9 cellular contexts compared by ENCODE assay signal in genomic region chr19:38319421-38320258, GRCh38. TPM values are rescaled to one million over a fixed set of nuclear protein-coding genes. Genes with fewer than 3 reads are reported as not detected.
A peak's percentile ranks its signal among the peaks of the same experiment; 100 is the strongest.
DNase-seq lines count a peak whose midpoint lies in the region; ATAC-seq and TF ChIP-seq lines count a peak whose summit lies in the region.
"Had no signal": no experiment of that assay in that cellular context is flagged by ENCODE, and none has a peak within 500 bp of the region (broad histone marks: within the 10 kb centered on the region; RNA-seq: fewer than 3 reads in every experiment).

KCNK6 (plus strand) TSS chr19:38319845; CDS start chr19:38319951, 106 bp downstream.

- TF ChIP-seq CTCF in Caco-2 (IDR thresholded peaks at IDR 0.05; ENCODE audit: insufficient read depth in 1 of 2, low read depth in 1 of 2, low read length in 1 of 2, severe bottlenecking in 1 of 2, unreplicated experiment in 1 of 2) (no peak), foreskin fibroblast (IDR thresholded peaks at IDR 0.05; ENCODE audit: low read depth, low read length) (no peak), neural progenitor cell (IDR thresholded peaks at IDR 0.05) (no peak), thyroid gland (IDR thresholded peaks at IDR 0.05) (peak in 1 of 6 experiments; percentile 11)

- H3K4me3 Mint-ChIP-seq in Caco-2 (ENCODE audit: unreplicated experiment), result peak within 1 kb of the TSS; percentile 74
- H3K4me3 Mint-ChIP-seq in neural progenitor cell, result peak within 1 kb of the TSS; percentile 81

- no peak within 1 kb of the TSS for H3K9ac ChIP-seq in neural progenitor cell
- H3K9ac ChIP-seq: KMS-11 had no signal

- H3K4me2 ChIP-seq in neural progenitor cell, result peak within 1 kb of the TSS; percentile 91
- H3K4me2 ChIP-seq: KMS-11 had no signal

- H3K27ac ChIP-seq in neural progenitor cell (no peak within 1 kb of the TSS), thyroid gland (peak within 1 kb of the TSS in 1 of 3 donors; percentile 30)
- H3K27ac ChIP-seq: KMS-11 had no signal

- H3K9me3 ChIP-seq in Caco-2 (no peaks in the 10 kb centered on the region), neural progenitor cell (ENCODE audit: low read depth) (no peaks in the 10 kb centered on the region), thyroid gland (no peaks in the 10 kb centered on the region)

- H3K9me3 Mint-ChIP-seq in Caco-2 (ENCODE audit: unreplicated experiment) (no peaks in the 10 kb centered on the region), neural progenitor cell (no peaks in the 10 kb centered on the region)

- ATAC-seq in GM21515 (IDR thresholded peaks at IDR 0.05; ENCODE audit: unreplicated experiment), result no peak

- H3K27me3 ChIP-seq in Caco-2 (replicated peaks; ENCODE audit: control insufficient read depth, insufficient read depth, low read length) (no peaks in the 10 kb centered on the region), neural progenitor cell (peaks cover 57% of the 10 kb centered on the region), thyroid gland (no peaks in the 10 kb centered on the region)

- 2 to 11% methylated on average over 25 to 30 of the region's 76 CpGs for WGBS in thyroid gland, 2 donors

- DNase-seq in Caco-2 (peak in 1 of 2 experiments; percentile 45), NCI-H2227 (lab: John Stamatoyannopoulos, UW; ENCODE audit: unreplicated experiment) (peak; percentile 92), activated T-helper 1 cell treated with Interleukin-2 at 50 U/mL for 16 hours (ENCODE audit: low read depth) (peak; percentile 13), foreskin fibroblast (peak in 1 of 2 donors; percentile 51), neural progenitor cell (ENCODE audit: low spot score) (peak; percentile 78), thyroid gland (peak; percentile 16 to 25), T1000 (lab: John Stamatoyannopoulos, UW) (no peak)

- BruUV-seq in Caco-2 (replicated peaks; lab: Mats Ljungman, UMichigan), result TSS peak; percentile 16

- CTCF ChIA-PET in Caco-2 (lab: Charles Lee), result interaction anchor here (0.6 to 1.4 kb wide), 4 partner anchors 16 to 76 kb away, joined by 3 to 4 read pairs (median 3); partner anchors contain the start of gene PSMD8

- H3K4me1 Mint-ChIP-seq in Caco-2 (ENCODE audit: low read depth, unreplicated experiment) (peaks cover 11% of the 10 kb centered on the region), neural progenitor cell (peaks cover 7% of the 10 kb centered on the region)

- peak in 1 of 2 donors; percentile 35 for TF ChIP-seq POLR2A in thyroid gland (IDR thresholded peaks at IDR 0.05)

- intact Hi-C loops in Caco-2 (cut with micrococcal nuclease; ENCODE audit: unreplicated experiment), result no loop called here
- intact Hi-C loops in thyroid gland (cut with DNase I), result loop anchor here (5.0 to 10.0 kb wide), 2 partner anchors 57 to 425 kb away; partner anchors contain the start of gene SPINT2

- H3K4me1 ChIP-seq in Caco-2, result peaks cover 4% of the 10 kb centered on the region; the same call in 1 of the 2 replicates
- H3K4me1 ChIP-seq in neural progenitor cell, result peaks cover 17% of the 10 kb centered on the region
- H3K4me1 ChIP-seq in thyroid gland, result peaks cover 0 to 21% of the 10 kb centered on the region in 2 donors

- POLR2A ChIA-PET in Caco-2 (lab: Charles Lee), result no interaction called here

- H2AFZ ChIP-seq in neural progenitor cell (replicated peaks), result peak within 1 kb of the TSS; percentile 92

- H3K27ac Mint-ChIP-seq in Caco-2 (ENCODE audit: unreplicated experiment) (peak within 1 kb of the TSS; percentile 48), neural progenitor cell (no peak within 1 kb of the TSS)

- H3K4me3 ChIP-seq in Caco-2 (ENCODE audit: low read depth, low read length) (peak within 1 kb of the TSS; percentile 74), foreskin fibroblast (ENCODE audit: low read depth in 1 of 2, low read length in 2 of 2) (peak within 1 kb of the TSS; percentile 60 to 66), neural progenitor cell (peak within 1 kb of the TSS; percentile 57), thyroid gland (replicated peaks in 1 of 3) (peak within 1 kb of the TSS; percentile 6 to 51 (median 17))

- H3K79me2 ChIP-seq in neural progenitor cell (ENCODE audit: low read depth), result peaks cover 7% of the 10 kb centered on the region

- H3K36me3 ChIP-seq in Caco-2 (ENCODE audit: control insufficient read depth, insufficient read depth, low read length) (no peaks in the 10 kb centered on the region), neural progenitor cell (no peaks in the 10 kb centered on the region), thyroid gland (no peaks in the 10 kb centered on the region)

- H4K20me1 ChIP-seq in neural progenitor cell (ENCODE audit: low read depth), result no peaks in the 10 kb centered on the region

- peaks cover 14% of the 10 kb centered on the region for H3K36me3 Mint-ChIP-seq in Caco-2 (ENCODE audit: insufficient read depth, unreplicated experiment)
- no peaks in the 10 kb centered on the region for H3K36me3 Mint-ChIP-seq in neural progenitor cell

- no peaks in the 10 kb centered on the region for H3K27me3 Mint-ChIP-seq in Caco-2 (ENCODE audit: insufficient read depth, unreplicated experiment)
- H3K27me3 Mint-ChIP-seq in neural progenitor cell (ENCODE audit: insufficient read depth, low read depth), result peaks cover 62% of the 10 kb centered on the region

- H3F3A ChIP-seq in neural progenitor cell (ENCODE audit: low read depth), result peaks cover 34% of the 10 kb centered on the region

RNA-seq across cellular contexts. Expression of gene KCNK6, which starts in this region (rescaled TPM):
- total RNA-seq in Caco-2 (2022) (6.1 and 7.8 TPM in 2 replicates), neural progenitor cell (ENCODE audit: low replicate concordance) (0.92 and 2.5 TPM in 2 replicates), thyroid gland (1 to 10 TPM in 2 of 4 donors, under 1 TPM in 2; 0.67 to 4.4 (median 1.2) TPM)

Comparison
In these comparisons a context has a peak if more than half of its experiments do, and no peak if none do; other contexts are left out.
1. H3K4me3 ChIP-seq: peak in every context shown above with its lines; median percentile 74 in Caco-2; 63 in foreskin fibroblast; 57 in neural progenitor cell; 17 in thyroid gland.